ENCODE assay signal across 8 cellular contexts in the genomic region with DNA sequence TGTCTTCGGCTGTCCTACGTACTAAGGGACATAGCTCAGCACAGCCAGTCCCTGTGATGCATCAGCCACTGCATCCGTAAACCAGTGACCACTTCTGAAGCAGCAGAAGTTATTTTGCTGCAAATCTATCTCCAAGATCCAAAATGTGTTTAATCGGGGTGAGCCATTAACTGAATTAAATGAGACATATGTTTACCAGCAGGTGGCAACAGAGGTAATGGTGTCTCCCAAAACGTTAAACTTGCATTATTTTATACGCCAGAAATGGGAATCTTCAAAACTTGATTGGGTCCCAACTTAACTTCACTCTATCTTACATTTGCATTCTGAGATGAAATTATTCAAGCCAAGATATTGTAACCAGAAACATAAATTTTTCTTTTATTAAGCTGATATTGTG.
DNase-seq lines count a peak whose midpoint lies in the region; ATAC-seq and TF ChIP-seq lines count a peak whose summit lies in the region.

No MANE protein-coding gene starts in this region.

- H3K27me3 ChIP-seq in heart left ventricle: no peaks in the 10 kb centered on the region
- no peaks in the 10 kb centered on the region for H3K27me3 ChIP-seq in PC-9 (ENCODE audit: insufficient read depth, low read depth)
- H3K27me3 ChIP-seq in gastroesophageal sphincter: no peaks in the 10 kb centered on the region
- H3K27me3 ChIP-seq in upper lobe of left lung: no peaks in the 10 kb centered on the region

- TF ChIP-seq POLR2A in heart left ventricle (IDR thresholded peaks at IDR 0.05): no peak
- TF ChIP-seq POLR2A in gastroesophageal sphincter (IDR thresholded peaks at IDR 0.05): no peak
- TF ChIP-seq POLR2A in upper lobe of left lung (IDR thresholded peaks at IDR 0.05): no peak
- no peak for TF ChIP-seq POLR2A in GM18505 (IDR thresholded peaks at IDR 0.05; ENCODE audit: borderline replicate concordance, extremely low read depth, insufficient read depth, insufficient read length)

- TF ChIP-seq EP300 in gastroesophageal sphincter (IDR thresholded peaks at IDR 0.05) (no peak), upper lobe of left lung (IDR thresholded peaks at IDR 0.05) (no peak)

- intact Hi-C loops in heart left ventricle (cut with DNase I): loop anchor here in 8 of 10 donors (1.0 to 10.0 kb wide), 6 partner anchors 81 to 153 kb away; no protein-coding TSS in a partner anchor
- intact Hi-C loops in Right ventricle myocardium superior (cut with DNase I): loop anchor here (2.0 kb wide), 1 partner anchor 153 kb away; no protein-coding TSS in a partner anchor
- intact Hi-C loops in PC-9 (cut with micrococcal nuclease; ENCODE audit: unreplicated experiment): loop anchor here (1.0 to 10.0 kb wide), 3 partner anchors 81 to 489 kb away; no protein-coding TSS in a partner anchor

- H3K4me1 ChIP-seq in heart left ventricle: no peaks in the 10 kb centered on the region
- no peaks in the 10 kb centered on the region for H3K4me1 ChIP-seq in PC-9 (replicated peaks; ENCODE audit: insufficient read depth)
- peaks cover 4 to 45% (median 12%) of the 10 kb centered on the region in 3 donors for H3K4me1 ChIP-seq in gastroesophageal sphincter
- H3K4me1 ChIP-seq in upper lobe of left lung: no peaks in the 10 kb centered on the region

- H3K27ac ChIP-seq in heart left ventricle (no peak overlapping the region), PC-9 (no peak overlapping the region), gastroesophageal sphincter (peak overlapping the region in 3 of 4 donors; percentile 7 to 56 (median 21)), upper lobe of left lung (no peak overlapping the region)

- H3K79me2 ChIP-seq in PC-9 (ENCODE audit: low read depth): no peaks in the 10 kb centered on the region

- WGBS in heart left ventricle, 4 donors: 33 to 45% (median 38%) methylated on average over 6 of the region's 6 CpGs
- WGBS in gastroesophageal sphincter (ENCODE audit: low coverage in 1 of 2), 2 donors: 15 to 25% methylated on average over 5 to 6 of the region's 6 CpGs
- 48 to 52% methylated on average over 6 of the region's 6 CpGs for WGBS in upper lobe of left lung, 2 donors

- H3K4me2 ChIP-seq in PC-9: no peak overlapping the region

- peak in 2 of 4 donors; percentile 28 to 31 for ATAC-seq in heart left ventricle
- ATAC-seq in Right ventricle myocardium superior (ENCODE audit: poor library complexity): no peak
- ATAC-seq in gastroesophageal sphincter: peak; percentile 30
- ATAC-seq in upper lobe of left lung (ENCODE audit: low FRiP score in 2 of 2): no peak
- ATAC-seq in GM18505 (IDR thresholded peaks at IDR 0.05; ENCODE audit: unreplicated experiment): no peak
- ATAC-seq in GM21737 (IDR thresholded peaks at IDR 0.05; ENCODE audit: unreplicated experiment): no peak

- no peaks in the 10 kb centered on the region for H3F3A ChIP-seq in PC-9 (ENCODE audit: insufficient read depth, low read depth)

- TF ChIP-seq CTCF in heart left ventricle (IDR thresholded peaks at IDR 0.05): peak; percentile 39 to 71 (median 54)
- peak; percentile 74 for TF ChIP-seq CTCF in PC-9 (conservative IDR thresholded peaks at IDR 0.05)
- peak; percentile 35 to 82 (median 72) for TF ChIP-seq CTCF in gastroesophageal sphincter (IDR thresholded peaks at IDR 0.05)
- TF ChIP-seq CTCF in upper lobe of left lung (IDR thresholded peaks at IDR 0.05): peak in 4 of 6 experiments; percentile 20 to 63 (median 49)

- H4K20me1 ChIP-seq in PC-9 (ENCODE audit: insufficient read depth): no peaks in the 10 kb centered on the region

- no peak overlapping the region for H3K4me3 ChIP-seq in heart left ventricle
- H3K4me3 ChIP-seq in PC-9: no peak overlapping the region
- H3K4me3 ChIP-seq in gastroesophageal sphincter: no peak overlapping the region
- no peak overlapping the region for H3K4me3 ChIP-seq in upper lobe of left lung

- no peaks in the 10 kb centered on the region for H3K9me2 ChIP-seq in PC-9 (ENCODE audit: insufficient read depth)

- BruUV-seq in PC-9 (replicated peaks; lab: Mats Ljungman, UMichigan): no TSS peak

- H3K9me3 ChIP-seq in heart left ventricle: peaks cover 0 to 6% (median 0%) of the 10 kb centered on the region in 12 donors
- no peaks in the 10 kb centered on the region for H3K9me3 ChIP-seq in PC-9 (ENCODE audit: insufficient read depth, low read depth)
- H3K9me3 ChIP-seq in gastroesophageal sphincter: no peaks in the 10 kb centered on the region
- no peaks in the 10 kb centered on the region for H3K9me3 ChIP-seq in upper lobe of left lung

- H2AFZ ChIP-seq in PC-9: no peak overlapping the region

- no peaks in the 10 kb centered on the region for H3K36me3 ChIP-seq in heart left ventricle
- no peaks in the 10 kb centered on the region for H3K36me3 ChIP-seq in PC-9 (ENCODE audit: low read depth)
- no peaks in the 10 kb centered on the region for H3K36me3 ChIP-seq in gastroesophageal sphincter
- no peaks in the 10 kb centered on the region for H3K36me3 ChIP-seq in upper lobe of left lung

- DNase-seq in heart left ventricle (no peak), Right ventricle myocardium superior (no peak), PC-9 (no peak), upper lobe of left lung (no peak), amygdala (lab: John Stamatoyannopoulos, UW) (no peak)

- CTCF ChIA-PET in PC-9 (lab: Charles Lee): interaction anchor here (1.7 kb wide), 1 partner anchor 152 kb away, joined by 5 read pairs; no protein-coding TSS in a partner anchor

- POLR2A ChIA-PET in PC-9 (lab: Charles Lee; ENCODE audit: unreplicated experiment): no interaction called here

Comparison
In these comparisons a context has a peak if more than half of its experiments do, and no peak if none do; other contexts are left out.
1. H3K27ac ChIP-seq: peak in gastroesophageal sphincter (3 of 4); none in heart left ventricle (0 of 12), PC-9 (single experiment) and upper lobe of left lung (0 of 4).
2. Peak in every context shown above with its lines, with median percentiles within 50 percentile points of each other: CTCF ChIP-seq.